Comparison of ENCODE assay signal across 22 cellular contexts in the genomic region with DNA sequence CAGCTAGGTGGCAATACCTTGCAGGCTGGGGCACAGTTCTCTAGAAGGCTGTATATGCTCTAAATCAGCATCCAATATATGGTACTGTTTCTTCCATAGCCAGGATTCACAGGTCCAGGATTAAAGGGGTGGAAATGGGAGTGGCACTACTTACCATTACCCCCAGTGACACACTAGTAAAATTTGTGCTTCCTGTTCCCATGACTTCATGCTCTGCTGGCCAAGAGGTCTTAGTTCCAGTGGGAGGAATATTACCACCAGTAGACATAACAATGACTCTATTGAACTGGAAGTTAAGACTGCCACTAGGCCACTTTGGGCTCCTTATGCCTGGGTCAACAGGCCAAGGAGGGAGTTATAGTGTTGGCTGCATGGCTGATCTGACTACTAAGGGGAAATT.
DNase-seq lines count a peak whose midpoint lies in the region; ATAC-seq, FAIRE-seq and TF ChIP-seq lines count a peak whose summit lies in the region.
"Had no signal": no experiment of that assay in that cellular context is flagged by ENCODE, and none has a peak within 500 bp of the region (broad histone marks: within the 10 kb centered on the region; RNA-seq: fewer than 3 reads in every experiment).

No MANE protein-coding gene starts in this region.

- DNase-seq in H54 (ENCODE audit: insufficient read length, low spot score) = no peak
- peak; percentile 75 for DNase-seq in SK-MEL-5 (ENCODE audit: low read depth, low spot score)
- DNase-seq in foreskin fibroblast = peak; percentile 35 to 52
- no peak for DNase-seq in Peyer's patch
- DNase-seq in NCI-H1930 (lab: John Stamatoyannopoulos, UW) = no peak
- DNase-seq in WTC11 (ENCODE audit: low spot score) = no peak
- DNase-seq in WERI-Rb-1 = no peak
- DNase-seq: activated CD4-positive, alpha-beta memory T cell treated with anti-CD3 and anti-CD28 coated beads, Interleukin-2, amount 10 ng/mL, durations not matched to agents 7 days and 5 days; activated naive CD4-positive, alpha-beta T cell treated with anti-CD3 and anti-CD28 coated beads, Interleukin-2, amount 10 ng/mL, durations not matched to agents 7 days and 5 days; activated T-cell treated with anti-CD3 and anti-CD28 coated beads, Interleukin-2, amount 50 U/mL, for 24 hours; GOT3; heart left ventricle; NCI-H1694; small intestine had no signal

- peaks cover 12% of the 10 kb centered on the region for H3K4me1 Mint-ChIP-seq in WTC11
- H3K4me1 Mint-ChIP-seq: memory B cell had no signal

- H3K27me3 ChIP-seq in Peyer's patch = no peaks in the 10 kb centered on the region
- H3K27me3 ChIP-seq in WERI-Rb-1 (ENCODE audit: insufficient read depth, low read depth, severe bottlenecking) = no peaks in the 10 kb centered on the region
- H3K27me3 ChIP-seq: heart left ventricle, suprapubic skin had no signal

- no peak for ATAC-seq in WTC11
- ATAC-seq: heart left ventricle, Right ventricle myocardium inferior had no signal

- in situ Hi-C loops in SK-MEL-5 (cut with HindIII; ENCODE audit: low pct_unique_long_range_greater_than_20kb, low sequenced_read_pairs) = no loop called here

- H3K27me3 Mint-ChIP-seq in WTC11 (ENCODE audit: low read depth) = no peaks in the 10 kb centered on the region
- H3K27me3 Mint-ChIP-seq: activated CD4-positive, alpha-beta memory T cell treated with anti-CD3 and anti-CD28 coated beads, Interleukin-2, amount 10 ng/mL, durations not matched to agents 7 days and 5 days had no signal

- POLR2A ChIA-PET in WTC11 (lab: Charles Lee) = no interaction called here

- H3K9me3 ChIP-seq in Peyer's patch (no peaks in the 10 kb centered on the region), WERI-Rb-1 (ENCODE audit: severe bottlenecking) (no peaks in the 10 kb centered on the region)
- H3K9me3 ChIP-seq: heart left ventricle, suprapubic skin had no signal

- peaks cover 6% of the 10 kb centered on the region for H3K9me3 Mint-ChIP-seq in WTC11
- H3K9me3 Mint-ChIP-seq: activated naive CD4-positive, alpha-beta T cell treated with anti-CD3 and anti-CD28 coated beads, Interleukin-2, amount 10 ng/mL, durations not matched to agents 7 days and 5 days; activated T-cell treated with anti-CD3 and anti-CD28 coated beads, Interleukin-2, amount 50 U/mL, for 24 hours; nephron had no signal

- H3K36me3 Mint-ChIP-seq in WTC11 = no peaks in the 10 kb centered on the region
- H3K36me3 Mint-ChIP-seq: memory B cell had no signal

- CTCF ChIA-PET in WTC11 (lab: Charles Lee) = interaction anchor here (1.2 kb wide), 1 partner anchor 12 kb away, joined by 5 read pairs; no protein-coding TSS in a partner anchor

- TF ChIP-seq POLR2A in H54 (IDR thresholded peaks at IDR 0.05; ENCODE audit: low read depth, low read length) (no peak), Peyer's patch (IDR thresholded peaks at IDR 0.05) (no peak)

- peak; percentile 36 for FAIRE-seq in H54 (lab: Jason Lieb, UNC)
- FAIRE-seq: colon, islet of Langerhans, small intestine had no signal

- no peak overlapping the region for H3K4me3 Mint-ChIP-seq in WTC11
- H3K4me3 Mint-ChIP-seq: activated CD4-positive, alpha-beta memory T cell treated with anti-CD3 and anti-CD28 coated beads, Interleukin-2, amount 10 ng/mL, durations not matched to agents 7 days and 5 days; activated naive CD4-positive, alpha-beta T cell treated with anti-CD3 and anti-CD28 coated beads, Interleukin-2, amount 10 ng/mL, durations not matched to agents 7 days and 5 days; activated T-cell treated with anti-CD3 and anti-CD28 coated beads, Interleukin-2, amount 50 U/mL, for 24 hours; memory B cell; nephron had no signal

- TF ChIP-seq CTCF in foreskin fibroblast (IDR thresholded peaks at IDR 0.05; ENCODE audit: low read depth, low read length) (no peak), Peyer's patch (IDR thresholded peaks at IDR 0.05) (no peak), WTC11 (IDR thresholded peaks at IDR 0.05) (no peak), WERI-Rb-1 (IDR thresholded peaks at IDR 0.05; ENCODE audit: low read depth, low read length) (no peak)

- H3K4me1 ChIP-seq in Peyer's patch = peaks cover 0 to 29% (median 0%) of the 10 kb centered on the region in 4 donors
- H3K4me1 ChIP-seq: suprapubic skin had no signal

- H3K36me3 ChIP-seq in Peyer's patch (no peaks in the 10 kb centered on the region), WERI-Rb-1 (no peaks in the 10 kb centered on the region)
- H3K36me3 ChIP-seq: heart left ventricle, suprapubic skin had no signal

- H3K27ac ChIP-seq in Peyer's patch (no peak overlapping the region), WERI-Rb-1 (no peak overlapping the region)
- H3K27ac ChIP-seq: C4-2B, suprapubic skin, VCaP had no signal

- H3K27ac Mint-ChIP-seq in WTC11 = no peak overlapping the region
- H3K27ac Mint-ChIP-seq: activated CD4-positive, alpha-beta memory T cell treated with anti-CD3 and anti-CD28 coated beads, Interleukin-2, amount 10 ng/mL, durations not matched to agents 7 days and 5 days; activated naive CD4-positive, alpha-beta T cell treated with anti-CD3 and anti-CD28 coated beads, Interleukin-2, amount 10 ng/mL, durations not matched to agents 7 days and 5 days; activated T-cell treated with anti-CD3 and anti-CD28 coated beads, Interleukin-2, amount 50 U/mL, for 24 hours; memory B cell; nephron had no signal

- no peak overlapping the region for H3K4me3 ChIP-seq in foreskin fibroblast (ENCODE audit: low read depth in 1 of 2, low read length in 2 of 2)
- H3K4me3 ChIP-seq in Peyer's patch = no peak overlapping the region
- no peak overlapping the region for H3K4me3 ChIP-seq in WERI-Rb-1 (ENCODE audit: low read depth, low read length)
- H3K4me3 ChIP-seq: heart left ventricle, suprapubic skin had no signal

TF ChIP-seq in WTC11, 78 proteins besides CTCF, POLR2A, EP300 and RAD21 (continues in another document):
- TF ChIP-seq NFATC4 (CRISPR knock-in tag; IDR thresholded peaks at IDR 0.05) (no peak), CBFB (CRISPR knock-in tag; IDR thresholded peaks at IDR 0.05; ENCODE audit: low read depth) (no peak), HMGA2 (CRISPR knock-in tag; IDR thresholded peaks at IDR 0.05) (no peak), JAZF1 (CRISPR knock-in tag; IDR thresholded peaks at IDR 0.05) (no peak), TCF7 (CRISPR knock-in tag; IDR thresholded peaks at IDR 0.05; ENCODE audit: low read depth) (no peak), NR3C1 (CRISPR knock-in tag; conservative IDR thresholded peaks at IDR 0.05; ENCODE audit: low read depth) (no peak)
- TF ChIP-seq, protein P1, sequence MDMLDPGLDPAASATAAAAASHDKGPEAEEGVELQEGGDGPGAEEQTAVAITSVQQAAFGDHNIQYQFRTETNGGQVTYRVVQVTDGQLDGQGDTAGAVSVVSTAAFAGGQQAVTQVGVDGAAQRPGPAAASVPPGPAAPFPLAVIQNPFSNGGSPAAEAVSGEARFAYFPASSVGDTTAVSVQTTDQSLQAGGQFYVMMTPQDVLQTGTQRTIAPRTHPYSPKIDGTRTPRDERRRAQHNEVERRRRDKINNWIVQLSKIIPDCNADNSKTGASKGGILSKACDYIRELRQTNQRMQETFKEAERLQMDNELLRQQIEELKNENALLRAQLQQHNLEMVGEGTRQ (CRISPR knock-in tag; IDR thresholded peaks at IDR 0.05) = no peak
- TF ChIP-seq, protein P2, sequence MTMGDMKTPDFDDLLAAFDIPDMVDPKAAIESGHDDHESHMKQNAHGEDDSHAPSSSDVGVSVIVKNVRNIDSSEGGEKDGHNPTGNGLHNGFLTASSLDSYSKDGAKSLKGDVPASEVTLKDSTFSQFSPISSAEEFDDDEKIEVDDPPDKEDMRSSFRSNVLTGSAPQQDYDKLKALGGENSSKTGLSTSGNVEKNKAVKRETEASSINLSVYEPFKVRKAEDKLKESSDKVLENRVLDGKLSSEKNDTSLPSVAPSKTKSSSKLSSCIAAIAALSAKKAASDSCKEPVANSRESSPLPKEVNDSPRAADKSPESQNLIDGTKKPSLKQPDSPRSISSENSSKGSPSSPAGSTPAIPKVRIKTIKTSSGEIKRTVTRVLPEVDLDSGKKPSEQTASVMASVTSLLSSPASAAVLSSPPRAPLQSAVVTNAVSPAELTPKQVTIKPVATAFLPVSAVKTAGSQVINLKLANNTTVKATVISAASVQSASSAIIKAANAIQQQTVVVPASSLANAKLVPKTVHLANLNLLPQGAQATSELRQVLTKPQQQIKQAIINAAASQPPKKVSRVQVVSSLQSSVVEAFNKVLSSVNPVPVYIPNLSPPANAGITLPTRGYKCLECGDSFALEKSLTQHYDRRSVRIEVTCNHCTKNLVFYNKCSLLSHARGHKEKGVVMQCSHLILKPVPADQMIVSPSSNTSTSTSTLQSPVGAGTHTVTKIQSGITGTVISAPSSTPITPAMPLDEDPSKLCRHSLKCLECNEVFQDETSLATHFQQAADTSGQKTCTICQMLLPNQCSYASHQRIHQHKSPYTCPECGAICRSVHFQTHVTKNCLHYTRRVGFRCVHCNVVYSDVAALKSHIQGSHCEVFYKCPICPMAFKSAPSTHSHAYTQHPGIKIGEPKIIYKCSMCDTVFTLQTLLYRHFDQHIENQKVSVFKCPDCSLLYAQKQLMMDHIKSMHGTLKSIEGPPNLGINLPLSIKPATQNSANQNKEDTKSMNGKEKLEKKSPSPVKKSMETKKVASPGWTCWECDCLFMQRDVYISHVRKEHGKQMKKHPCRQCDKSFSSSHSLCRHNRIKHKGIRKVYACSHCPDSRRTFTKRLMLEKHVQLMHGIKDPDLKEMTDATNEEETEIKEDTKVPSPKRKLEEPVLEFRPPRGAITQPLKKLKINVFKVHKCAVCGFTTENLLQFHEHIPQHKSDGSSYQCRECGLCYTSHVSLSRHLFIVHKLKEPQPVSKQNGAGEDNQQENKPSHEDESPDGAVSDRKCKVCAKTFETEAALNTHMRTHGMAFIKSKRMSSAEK (CRISPR knock-in tag; IDR thresholded peaks at IDR 0.05; ENCODE audit: borderline replicate concordance) = no peak
- TF ChIP-seq, protein P3, sequence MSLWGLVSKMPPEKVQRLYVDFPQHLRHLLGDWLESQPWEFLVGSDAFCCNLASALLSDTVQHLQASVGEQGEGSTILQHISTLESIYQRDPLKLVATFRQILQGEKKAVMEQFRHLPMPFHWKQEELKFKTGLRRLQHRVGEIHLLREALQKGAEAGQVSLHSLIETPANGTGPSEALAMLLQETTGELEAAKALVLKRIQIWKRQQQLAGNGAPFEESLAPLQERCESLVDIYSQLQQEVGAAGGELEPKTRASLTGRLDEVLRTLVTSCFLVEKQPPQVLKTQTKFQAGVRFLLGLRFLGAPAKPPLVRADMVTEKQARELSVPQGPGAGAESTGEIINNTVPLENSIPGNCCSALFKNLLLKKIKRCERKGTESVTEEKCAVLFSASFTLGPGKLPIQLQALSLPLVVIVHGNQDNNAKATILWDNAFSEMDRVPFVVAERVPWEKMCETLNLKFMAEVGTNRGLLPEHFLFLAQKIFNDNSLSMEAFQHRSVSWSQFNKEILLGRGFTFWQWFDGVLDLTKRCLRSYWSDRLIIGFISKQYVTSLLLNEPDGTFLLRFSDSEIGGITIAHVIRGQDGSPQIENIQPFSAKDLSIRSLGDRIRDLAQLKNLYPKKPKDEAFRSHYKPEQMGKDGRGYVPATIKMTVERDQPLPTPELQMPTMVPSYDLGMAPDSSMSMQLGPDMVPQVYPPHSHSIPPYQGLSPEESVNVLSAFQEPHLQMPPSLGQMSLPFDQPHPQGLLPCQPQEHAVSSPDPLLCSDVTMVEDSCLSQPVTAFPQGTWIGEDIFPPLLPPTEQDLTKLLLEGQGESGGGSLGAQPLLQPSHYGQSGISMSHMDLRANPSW (CRISPR knock-in tag; conservative IDR thresholded peaks at IDR 0.05; ENCODE audit: low read depth) = no peak

Comparison
In these comparisons a context has a peak if more than half of its experiments do, and no peak if none do; other contexts are left out.
1. DNase-seq: peak in SK-MEL-5 (single experiment) and foreskin fibroblast (2 of 2); none in H54 (single experiment), Peyer's patch (0 of 3), NCI-H1930 (0 of 2), WTC11 (single experiment) and WERI-Rb-1 (single experiment).